Comparison of ENCODE assay signal across 1 cellular context in the genomic region with DNA sequence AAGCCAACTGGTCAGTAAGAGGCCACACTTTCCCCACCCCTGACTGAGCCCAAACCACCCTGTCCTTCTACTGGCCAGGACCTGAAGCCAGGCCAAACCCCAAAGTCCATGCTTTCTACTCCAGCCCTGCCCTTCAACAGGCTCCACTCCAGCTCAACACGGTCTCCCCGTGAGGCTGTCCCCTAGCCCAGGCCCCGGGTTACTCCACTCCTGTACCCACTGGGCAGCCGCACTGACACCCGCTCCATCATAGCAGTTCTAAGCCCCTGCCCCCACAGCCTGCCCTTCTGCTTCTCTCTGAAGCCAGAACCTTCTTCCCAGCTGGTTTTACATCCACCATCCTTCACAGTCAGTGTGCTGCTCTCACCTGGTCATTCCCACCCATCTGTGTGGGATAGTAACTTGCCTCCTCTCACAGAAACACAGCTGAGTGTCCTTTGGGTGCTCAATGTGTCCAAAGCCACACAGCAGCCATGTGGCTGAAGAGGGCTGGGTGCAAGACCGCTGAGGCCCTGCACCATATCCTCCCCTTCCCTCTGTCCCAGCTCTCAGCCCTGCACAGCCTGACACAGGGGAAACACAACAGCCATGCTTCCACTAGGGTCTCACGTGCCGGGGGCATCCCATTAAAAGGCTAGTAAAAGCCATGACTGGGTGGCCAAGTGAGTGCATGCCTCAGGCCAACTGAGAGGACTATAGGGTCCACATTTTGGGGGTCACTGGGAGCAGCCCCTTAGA.
TF ChIP-seq lines count a peak whose summit lies in the region.

No MANE protein-coding gene starts in this region.

TF ChIP-seq in WTC11, 78 proteins besides CTCF, POLR2A, EP300 and RAD21 (continued from another document):
- TF ChIP-seq, protein P1, sequence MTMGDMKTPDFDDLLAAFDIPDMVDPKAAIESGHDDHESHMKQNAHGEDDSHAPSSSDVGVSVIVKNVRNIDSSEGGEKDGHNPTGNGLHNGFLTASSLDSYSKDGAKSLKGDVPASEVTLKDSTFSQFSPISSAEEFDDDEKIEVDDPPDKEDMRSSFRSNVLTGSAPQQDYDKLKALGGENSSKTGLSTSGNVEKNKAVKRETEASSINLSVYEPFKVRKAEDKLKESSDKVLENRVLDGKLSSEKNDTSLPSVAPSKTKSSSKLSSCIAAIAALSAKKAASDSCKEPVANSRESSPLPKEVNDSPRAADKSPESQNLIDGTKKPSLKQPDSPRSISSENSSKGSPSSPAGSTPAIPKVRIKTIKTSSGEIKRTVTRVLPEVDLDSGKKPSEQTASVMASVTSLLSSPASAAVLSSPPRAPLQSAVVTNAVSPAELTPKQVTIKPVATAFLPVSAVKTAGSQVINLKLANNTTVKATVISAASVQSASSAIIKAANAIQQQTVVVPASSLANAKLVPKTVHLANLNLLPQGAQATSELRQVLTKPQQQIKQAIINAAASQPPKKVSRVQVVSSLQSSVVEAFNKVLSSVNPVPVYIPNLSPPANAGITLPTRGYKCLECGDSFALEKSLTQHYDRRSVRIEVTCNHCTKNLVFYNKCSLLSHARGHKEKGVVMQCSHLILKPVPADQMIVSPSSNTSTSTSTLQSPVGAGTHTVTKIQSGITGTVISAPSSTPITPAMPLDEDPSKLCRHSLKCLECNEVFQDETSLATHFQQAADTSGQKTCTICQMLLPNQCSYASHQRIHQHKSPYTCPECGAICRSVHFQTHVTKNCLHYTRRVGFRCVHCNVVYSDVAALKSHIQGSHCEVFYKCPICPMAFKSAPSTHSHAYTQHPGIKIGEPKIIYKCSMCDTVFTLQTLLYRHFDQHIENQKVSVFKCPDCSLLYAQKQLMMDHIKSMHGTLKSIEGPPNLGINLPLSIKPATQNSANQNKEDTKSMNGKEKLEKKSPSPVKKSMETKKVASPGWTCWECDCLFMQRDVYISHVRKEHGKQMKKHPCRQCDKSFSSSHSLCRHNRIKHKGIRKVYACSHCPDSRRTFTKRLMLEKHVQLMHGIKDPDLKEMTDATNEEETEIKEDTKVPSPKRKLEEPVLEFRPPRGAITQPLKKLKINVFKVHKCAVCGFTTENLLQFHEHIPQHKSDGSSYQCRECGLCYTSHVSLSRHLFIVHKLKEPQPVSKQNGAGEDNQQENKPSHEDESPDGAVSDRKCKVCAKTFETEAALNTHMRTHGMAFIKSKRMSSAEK (CRISPR knock-in tag; IDR thresholded peaks at IDR 0.05; ENCODE audit: borderline replicate concordance) = no peak
- TF ChIP-seq OVOL2 (CRISPR knock-in tag; IDR thresholded peaks at IDR 0.05; ENCODE audit: borderline replicate concordance) = no peak
